ENCODE assay signal across 11 cellular contexts in genomic region chr13:98481511-98481951, GRCh38.
A peak's percentile ranks its signal among the peaks of the same experiment; 100 is the strongest.
DNase-seq lines count a peak whose midpoint lies in the region; ATAC-seq and TF ChIP-seq lines count a peak whose summit lies in the region.
"Had no signal": no experiment of that assay in that cellular context is flagged by ENCODE, and none has a peak within 500 bp of the region (broad histone marks: within the 10 kb centered on the region; RNA-seq: fewer than 3 reads in every experiment).

No MANE protein-coding gene starts in this region.

- DNase-seq in natural killer cell treated with Interleukin-12 subunit alpha and Interleukin-12 subunit beta and Interleukin-15 and Interleukin-18, amount 100 ng/mL, for 72 hours (ENCODE audit: low spot score) = no peak
- DNase-seq in natural killer cell = no peak
- no peak for DNase-seq in WTC11 (ENCODE audit: low spot score)
- no peak for DNase-seq in mesothelial cell of epicardium (ENCODE audit: low spot score in 2 of 2, unreplicated experiment in 2 of 2)
- DNase-seq in vagina (ENCODE audit: extremely low spot score in 2 of 2) = no peak
- no peak for DNase-seq in islet precursor cell
- DNase-seq in GM19240 (ENCODE audit: insufficient read length, low spot score) = no peak
- DNase-seq in stimulated activated CD4-positive, alpha-beta T cell treated with anti-CD3 and anti-CD28 coated beads, Interleukin-15, amount 100 ng/mL, for 24 hours = no peak
- DNase-seq: amygdala, NCI-H1436 treated with DMSO at 0.1 percent for 48 hours had no signal

- ATAC-seq in natural killer cell treated with Interleukin-12 subunit alpha and Interleukin-12 subunit beta and Interleukin-15 and Interleukin-18, amount 100 ng/mL, for 72 hours = no peak
- no peak for ATAC-seq in natural killer cell
- no peak for ATAC-seq in WTC11

- no peak overlapping the region for H3K4me3 ChIP-seq in vagina
- H3K4me3 ChIP-seq: SJSA1 had no signal

- no peaks in the 10 kb centered on the region for H3K36me3 ChIP-seq in vagina

- CTCF ChIA-PET in WTC11 (lab: Charles Lee) = interaction anchor here (1.2 to 5.7 kb wide), 6 partner anchors 9 to 192 kb away, joined by 3 to 72 read pairs (median 12); no protein-coding TSS in a partner anchor

- no peaks in the 10 kb centered on the region for H3K27me3 ChIP-seq in vagina
- H3K27me3 ChIP-seq: SJSA1 had no signal

- H3K27me3 Mint-ChIP-seq in natural killer cell treated with Interleukin-12 subunit alpha and Interleukin-12 subunit beta and Interleukin-15 and Interleukin-18, amount 100 ng/mL, for 72 hours = no peaks in the 10 kb centered on the region
- H3K27me3 Mint-ChIP-seq in natural killer cell (ENCODE audit: low read depth in 2 of 2) = no peaks in the 10 kb centered on the region
- no peaks in the 10 kb centered on the region for H3K27me3 Mint-ChIP-seq in WTC11 (ENCODE audit: low read depth)
- no peaks in the 10 kb centered on the region for H3K27me3 Mint-ChIP-seq in mesothelial cell of epicardium (ENCODE audit: low read depth)

- H3K9me3 ChIP-seq in vagina = no peaks in the 10 kb centered on the region
- H3K9me3 ChIP-seq: SJSA1 had no signal

- H3K4me3 Mint-ChIP-seq in natural killer cell treated with Interleukin-12 subunit alpha and Interleukin-12 subunit beta and Interleukin-15 and Interleukin-18, amount 100 ng/mL, for 72 hours = no peak overlapping the region
- no peak overlapping the region for H3K4me3 Mint-ChIP-seq in natural killer cell
- no peak overlapping the region for H3K4me3 Mint-ChIP-seq in WTC11
- no peak overlapping the region for H3K4me3 Mint-ChIP-seq in mesothelial cell of epicardium

- peak overlapping the region; percentile 43 to 71 for H3K27ac Mint-ChIP-seq in natural killer cell treated with Interleukin-12 subunit alpha and Interleukin-12 subunit beta and Interleukin-15 and Interleukin-18, amount 100 ng/mL, for 72 hours
- no peak overlapping the region for H3K27ac Mint-ChIP-seq in natural killer cell
- H3K27ac Mint-ChIP-seq in WTC11 = peak overlapping the region; percentile 96; the same call in 1 of the 2 replicates
- H3K27ac Mint-ChIP-seq in mesothelial cell of epicardium = peak overlapping the region; percentile 70

- intact Hi-C loops in natural killer cell (cut with micrococcal nuclease) (no loop called here), vagina (cut with DNase I) (loop anchor here (10.0 kb wide), 1 partner anchor 93 kb away; the partner anchor contains the start of gene STK24)

- peak overlapping the region; percentile 91 for H3K27ac ChIP-seq in vagina
- H3K27ac ChIP-seq: SJSA1 had no signal

- no peak for TF ChIP-seq POLR2A in vagina (IDR thresholded peaks at IDR 0.05)

- no peaks in the 10 kb centered on the region for H3K9me3 Mint-ChIP-seq in natural killer cell treated with Interleukin-12 subunit alpha and Interleukin-12 subunit beta and Interleukin-15 and Interleukin-18, amount 100 ng/mL, for 72 hours
- H3K9me3 Mint-ChIP-seq in natural killer cell (no peaks in the 10 kb centered on the region), WTC11 (no peaks in the 10 kb centered on the region), mesothelial cell of epicardium (no peaks in the 10 kb centered on the region)

- POLR2A ChIA-PET in WTC11 (lab: Charles Lee) = interaction anchor here (0.5 kb wide), 1 partner anchor 34 kb away, joined by 3 read pairs; no protein-coding TSS in a partner anchor

- H3K4me1 Mint-ChIP-seq in natural killer cell treated with Interleukin-12 subunit alpha and Interleukin-12 subunit beta and Interleukin-15 and Interleukin-18, amount 100 ng/mL, for 72 hours (ENCODE audit: low read depth in 2 of 2) = peaks cover 54 to 67% of the 10 kb centered on the region in 2 donors
- H3K4me1 Mint-ChIP-seq in natural killer cell (peaks cover 57 to 67% of the 10 kb centered on the region in 2 donors), WTC11 (peaks cover 89% of the 10 kb centered on the region), mesothelial cell of epicardium (peaks cover 68% of the 10 kb centered on the region)

- peaks cover 99% of the 10 kb centered on the region for H3K4me1 ChIP-seq in vagina

- peaks cover 5% of the 10 kb centered on the region for H3K36me3 Mint-ChIP-seq in natural killer cell treated with Interleukin-12 subunit alpha and Interleukin-12 subunit beta and Interleukin-15 and Interleukin-18, amount 100 ng/mL, for 72 hours
- H3K36me3 Mint-ChIP-seq in natural killer cell (no peaks in the 10 kb centered on the region), WTC11 (0 out of 2 replicates have a peak, but pooled peaks cover 2% of the 10 kb centered on the region), mesothelial cell of epicardium (peaks cover 2% of the 10 kb centered on the region)

- TF ChIP-seq CTCF in natural killer cell (IDR thresholded peaks at IDR 0.05) (no peak), WTC11 (IDR thresholded peaks at IDR 0.05) (no peak), mesothelial cell of epicardium (IDR thresholded peaks at IDR 0.05; ENCODE audit: unreplicated experiment) (no peak), vagina (IDR thresholded peaks at IDR 0.05) (no peak)

TF ChIP-seq in WTC11, 78 proteins besides CTCF, POLR2A, EP300 and RAD21:
- TF ChIP-seq TP53 (CRISPR knock-in tag; IDR thresholded peaks at IDR 0.05) = no peak
- TF ChIP-seq SMAD4 (CRISPR knock-in tag; IDR thresholded peaks at IDR 0.05) = no peak
- no peak for TF ChIP-seq ZNF671 (CRISPR knock-in tag; IDR thresholded peaks at IDR 0.05)

Comparison
In these comparisons a context has a peak if more than half of its experiments do, and no peak if none do; other contexts are left out.
1. H3K27ac Mint-ChIP-seq: peak in natural killer cell treated with Interleukin-12 subunit alpha and Interleukin-12 subunit beta and Interleukin-15 and Interleukin-18, amount 100 ng/mL, for 72 hours (2 of 2), WTC11 (single experiment) and mesothelial cell of epicardium (single experiment); none in natural killer cell (0 of 2).